In the genomic region with DNA sequence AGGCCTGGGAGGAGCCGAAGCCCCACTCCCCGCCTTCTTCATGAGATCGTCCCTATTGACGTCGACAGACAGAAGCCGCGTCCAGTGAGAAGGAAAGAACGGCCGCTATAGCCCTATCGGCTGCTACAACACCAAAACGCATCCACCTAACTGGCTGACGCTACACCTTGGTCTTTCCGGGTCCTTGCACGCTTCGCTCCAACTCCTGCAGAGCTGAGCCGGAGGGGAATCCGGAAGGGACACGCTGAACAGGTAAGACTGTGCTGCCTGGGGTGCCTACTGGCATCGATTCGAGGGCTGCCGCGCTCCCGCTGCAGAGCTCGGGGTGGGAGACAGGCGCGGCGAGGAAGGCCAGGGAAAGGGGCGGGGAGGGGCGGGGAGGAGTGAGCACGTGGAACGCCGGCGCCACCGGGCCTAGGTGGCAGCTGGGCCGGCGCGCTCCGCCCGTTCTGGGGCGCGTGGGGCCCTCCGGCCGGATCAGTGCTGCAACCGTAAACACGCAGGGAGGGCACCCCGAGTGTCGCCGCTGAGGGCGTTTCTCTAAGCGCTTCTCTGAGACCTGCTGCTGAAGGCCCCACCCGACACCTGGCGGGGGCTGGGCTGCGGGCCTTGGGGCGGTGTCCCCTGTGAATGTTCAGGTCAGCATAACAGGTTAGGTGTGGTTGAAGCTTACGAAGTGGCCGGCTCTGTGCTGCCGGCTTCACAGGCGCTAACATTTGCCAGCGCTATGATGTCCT, we compare ENCODE assay signal across 8 cellular contexts. TPM values are rescaled to one million over a fixed set of nuclear protein-coding genes. Genes with fewer than 3 reads are reported as not detected.
DNase-seq lines count a peak whose midpoint lies in the region; ATAC-seq, FAIRE-seq and TF ChIP-seq lines count a peak whose summit lies in the region.

A gene with protein sequence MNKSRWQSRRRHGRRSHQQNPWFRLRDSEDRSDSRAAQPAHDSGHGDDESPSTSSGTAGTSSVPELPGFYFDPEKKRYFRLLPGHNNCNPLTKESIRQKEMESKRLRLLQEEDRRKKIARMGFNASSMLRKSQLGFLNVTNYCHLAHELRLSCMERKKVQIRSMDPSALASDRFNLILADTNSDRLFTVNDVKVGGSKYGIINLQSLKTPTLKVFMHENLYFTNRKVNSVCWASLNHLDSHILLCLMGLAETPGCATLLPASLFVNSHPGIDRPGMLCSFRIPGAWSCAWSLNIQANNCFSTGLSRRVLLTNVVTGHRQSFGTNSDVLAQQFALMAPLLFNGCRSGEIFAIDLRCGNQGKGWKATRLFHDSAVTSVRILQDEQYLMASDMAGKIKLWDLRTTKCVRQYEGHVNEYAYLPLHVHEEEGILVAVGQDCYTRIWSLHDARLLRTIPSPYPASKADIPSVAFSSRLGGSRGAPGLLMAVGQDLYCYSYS (plus strand): TSS at position 173 of the 737 bp plus-strand sequence. CDS start 11,515 bp downstream, outside the sequence.

- no peaks in the 10 kb centered on the region for H3K9me3 ChIP-seq in IMR-90 (ENCODE audit: control insufficient read depth, insufficient read depth, low read length)
- no peaks in the 10 kb centered on the region for H3K9me3 ChIP-seq in OCI-LY7 (ENCODE audit: low read length)
- H3K9me3 ChIP-seq in endothelial cell of umbilical vein (replicated peaks; ENCODE audit: control insufficient read depth, insufficient read depth, low read length), result no peaks in the 10 kb centered on the region

- H3K14ac ChIP-seq in IMR-90 (replicated peaks; ENCODE audit: low read depth, low read length), result peak within 1 kb of the TSS; percentile 70; the same call in 1 of the 2 replicates

- peak within 1 kb of the TSS; percentile 31; the same call in 1 of the 2 replicates for H2AK5ac ChIP-seq in IMR-90 (ENCODE audit: low read depth, low read length)

- TF ChIP-seq CTCF in IMR-90 (conservative IDR thresholded peaks at IDR 0.05; ENCODE audit: low read depth, low read length) (no peak), OCI-LY7 (conservative IDR thresholded peaks at IDR 0.05; ENCODE audit: low read length) (no peak), endothelial cell of umbilical vein (IDR thresholded peaks at IDR 0.05; ENCODE audit: extremely low read depth in 1 of 2, insufficient read depth in 1 of 2, low read depth in 1 of 2, low read length in 2 of 2) (no peak)

- FAIRE-seq in endothelial cell of umbilical vein (lab: Jason Lieb, UNC), result peak; percentile 97

- H2BK120ac ChIP-seq in IMR-90 (ENCODE audit: low read depth, low read length), result peak within 1 kb of the TSS; percentile 67

- peak within 1 kb of the TSS; percentile 96 for H2AK9ac ChIP-seq in IMR-90 (replicated peaks; ENCODE audit: low read depth, low read length, poor library complexity)

- H3K79me1 ChIP-seq in IMR-90 (ENCODE audit: low read depth in 1 of 2, low read length in 2 of 2), result peaks cover 6 to 16% of the 10 kb centered on the region in 2 experiments; a peak in 2 of 4 replicates

- peak within 1 kb of the TSS; percentile 44 for H3K18ac ChIP-seq in IMR-90 (ENCODE audit: low read depth, low read length)

- H2BK20ac ChIP-seq in IMR-90 (ENCODE audit: low read depth, low read length), result peak within 1 kb of the TSS; percentile 22; the same call in 1 of the 2 replicates

- H3K9me1 ChIP-seq in IMR-90 (ENCODE audit: insufficient read depth, low read length) (no peaks in the 10 kb centered on the region; the same call in 1 of the 2 replicates), endothelial cell of umbilical vein (replicated peaks; ENCODE audit: control insufficient read depth, extremely low read depth, insufficient read depth, low read length) (no peaks in the 10 kb centered on the region)

- H3K4ac ChIP-seq in IMR-90 (ENCODE audit: low read depth, low read length), result peak within 1 kb of the TSS; percentile 71

- peak within 1 kb of the TSS; percentile 22 for H2BK5ac ChIP-seq in IMR-90 (ENCODE audit: low read depth, low read length, poor library complexity, severe bottlenecking)

- peak within 1 kb of the TSS; percentile 98 for H2AFZ ChIP-seq in IMR-90 (replicated peaks; ENCODE audit: low read length, poor library complexity)
- H2AFZ ChIP-seq in OCI-LY7 (ENCODE audit: low read length), result peak within 1 kb of the TSS; percentile 99
- H2AFZ ChIP-seq in endothelial cell of umbilical vein (ENCODE audit: low read depth, low read length), result peak within 1 kb of the TSS; percentile 95

- DNase-seq in DMS 273 treated with DMSO at 0.1 percent for 48 hours (lab: John Stamatoyannopoulos, UW) (peak; percentile 98), IMR-90 (peak; percentile 98), OCI-LY7 (ENCODE audit: low spot score) (peak; percentile 98), endothelial cell of umbilical vein (ENCODE audit: low read depth, low spot score) (peak; percentile 98), midbrain (lab: John Stamatoyannopoulos, UW) (peak; percentile 93)
- peak; percentile 91 for DNase-seq in activated CD8-positive, alpha-beta memory T cell treated with anti-CD3 and anti-CD28 coated beads, Interleukin-2, amount 50 U/mL, for 48 hours
- DNase-seq in stimulated activated CD8-positive, alpha-beta memory T cell treated with anti-CD3 and anti-CD28 coated beads, Interleukin-2, amount 100 ng/mL, for 48 hours (ENCODE audit: low read depth in 2 of 2), result peak; percentile 88 to 91

- H3K36me3 ChIP-seq in IMR-90 (ENCODE audit: control insufficient read depth, insufficient read depth, low read length), result no peaks in the 10 kb centered on the region
- H3K36me3 ChIP-seq in OCI-LY7 (ENCODE audit: insufficient read depth, low read length), result peaks cover 23% of the 10 kb centered on the region
- H3K36me3 ChIP-seq in endothelial cell of umbilical vein (ENCODE audit: control insufficient read depth in 2 of 2, extremely low read depth in 1 of 2, insufficient read depth in 2 of 2, low read length in 2 of 2), result no peaks in the 10 kb centered on the region

- H3K56ac ChIP-seq in IMR-90 (ENCODE audit: extremely low read depth, insufficient read depth, low read length), result peak within 1 kb of the TSS; percentile 18; the same call in 1 of the 2 replicates

- H4K8ac ChIP-seq in IMR-90 (ENCODE audit: low read depth in 2 of 2, low read length in 2 of 2), result peak within 1 kb of the TSS; percentile 89 to 90

- H3K23ac ChIP-seq in IMR-90 (ENCODE audit: low read depth, low read length), result peak within 1 kb of the TSS; percentile 57

- H4K20me1 ChIP-seq in IMR-90 (ENCODE audit: insufficient read depth, low read length) (no peaks in the 10 kb centered on the region), OCI-LY7 (ENCODE audit: insufficient read depth, low read length) (no peaks in the 10 kb centered on the region), endothelial cell of umbilical vein (replicated peaks; ENCODE audit: control insufficient read depth, extremely low read depth, insufficient read depth, low read length) (no peaks in the 10 kb centered on the region)

- peak within 1 kb of the TSS; percentile 70 for H4K91ac ChIP-seq in IMR-90 (ENCODE audit: insufficient read depth, low read depth, low read length)

- no peak; the same call in 1 of the 2 replicates for TF ChIP-seq POLR2A in IMR-90 (IDR thresholded peaks at IDR 0.05; ENCODE audit: low read depth, low read length)
- no peak for TF ChIP-seq POLR2A in endothelial cell of umbilical vein (IDR thresholded peaks at IDR 0.05; ENCODE audit: low read depth, low read length)

- H3K4me1 ChIP-seq in IMR-90 (ENCODE audit: control insufficient read depth, insufficient read depth, low read length) (no peaks in the 10 kb centered on the region), OCI-LY7 (ENCODE audit: insufficient read depth, low read length, poor library complexity, severe bottlenecking) (peaks cover 12% of the 10 kb centered on the region), endothelial cell of umbilical vein (ENCODE audit: control insufficient read depth, extremely low read depth, insufficient read depth, low read length) (peaks cover 10% of the 10 kb centered on the region)

- ATAC-seq in GM21529 (IDR thresholded peaks at IDR 0.05; ENCODE audit: unreplicated experiment), result peak; percentile 98
- ATAC-seq in IMR-90 (ENCODE audit: low read depth), result peak; percentile 99

- CTCF ChIA-PET in IMR-90 (lab: Yijun Ruan, JAX), result no interaction called here
- CTCF ChIA-PET in OCI-LY7 (lab: Charles Lee; ENCODE audit: unreplicated experiment), result interaction anchor here (0.5 kb wide), 1 partner anchor 36 kb away, joined by 3 read pairs; no protein-coding TSS in a partner anchor
- CTCF ChIA-PET in endothelial cell of umbilical vein (lab: Charles Lee), result interaction anchor here (1.2 to 5.2 kb wide), 3 partner anchors 21 to 412 kb away, joined by 3 to 31 read pairs (median 8); no protein-coding TSS in a partner anchor

- peak within 1 kb of the TSS; percentile 73; the same call in 2 of the 3 replicates for H2BK15ac ChIP-seq in IMR-90 (ENCODE audit: low read depth, low read length)

- BruUV-seq in IMR-90 (replicated peaks; lab: Mats Ljungman, UMichigan) (no TSS peak), OCI-LY7 (replicated peaks; lab: Mats Ljungman, UMichigan) (no TSS peak), endothelial cell of umbilical vein (replicated peaks; lab: Mats Ljungman, UMichigan) (no TSS peak)

- H3K27ac ChIP-seq in IMR-90 (ENCODE audit: insufficient read depth, low read length) (peak within 1 kb of the TSS; percentile 66), OCI-LY7 (ENCODE audit: low read depth, low read length, poor library complexity, severe bottlenecking) (peak within 1 kb of the TSS; percentile 40), endothelial cell of umbilical vein (ENCODE audit: insufficient read depth, low read depth, low read length) (peak within 1 kb of the TSS; percentile 71)

- H3K4me2 ChIP-seq in IMR-90 (ENCODE audit: low read depth, low read length) (peak within 1 kb of the TSS; percentile 97), OCI-LY7 (ENCODE audit: low read length) (peak within 1 kb of the TSS; percentile 74), endothelial cell of umbilical vein (ENCODE audit: insufficient read depth, low read length) (peak within 1 kb of the TSS; percentile 90)

- dilution Hi-C loops in IMR-90 (cut with HindIII; ENCODE audit: low sequenced_read_pairs, unreplicated experiment), result no loop called here
- dilution Hi-C loops in endothelial cell of umbilical vein (cut with MboI; ENCODE audit: extremely low pct_ligation_motif_present, low sequenced_read_pairs), result no loop called here

- POLR2A ChIA-PET in IMR-90 (lab: Charles Lee; ENCODE audit: unreplicated experiment) (no interaction called here), OCI-LY7 (lab: Charles Lee) (interaction anchor here (0.8 to 1.0 kb wide), 2 partner anchors 147 to 1236 kb away, joined by 3 read pairs; no protein-coding TSS in a partner anchor), endothelial cell of umbilical vein (lab: Charles Lee) (interaction anchor here (0.7 kb wide), 1 partner anchor 56 kb away, joined by 5 read pairs; no protein-coding TSS in a partner anchor)

- WGBS in IMR-90 (ENCODE audit: extremely low coverage in 2 of 2, insufficient read length in 1 of 2), 2 experiments, result 1% methylated on average over 18 of the region's 59 CpGs; no CpG with 5 or more reads in 1 of the 2 experiments

- H3K79me2 ChIP-seq in OCI-LY7 (ENCODE audit: insufficient read depth, low read depth, low read length) (peaks cover 44% of the 10 kb centered on the region), endothelial cell of umbilical vein (ENCODE audit: control insufficient read depth, insufficient read depth, low read length) (no peaks in the 10 kb centered on the region)

- in situ Hi-C loops in IMR-90 (cut with MboI; ENCODE audit: low sequenced_read_pairs), result no loop called here

- H3K9ac ChIP-seq in IMR-90 (ENCODE audit: low read depth, low read length) (peak within 1 kb of the TSS; percentile 78), endothelial cell of umbilical vein (replicated peaks; ENCODE audit: extremely low read depth, insufficient read depth, low read length) (peak within 1 kb of the TSS; percentile 62)

- intact Hi-C loops in IMR-90 (cut with micrococcal nuclease), result no loop called here
- intact Hi-C loops in OCI-LY7 (cut with micrococcal nuclease; ENCODE audit: unreplicated experiment), result no loop called here
- intact Hi-C loops in endothelial cell of umbilical vein (cut with micrococcal nuclease), result loop anchor here (1.0 kb wide), 1 partner anchor 32 kb away; a partner anchor contains a TSS

- no peaks in the 10 kb centered on the region for H3K27me3 ChIP-seq in IMR-90 (ENCODE audit: control insufficient read depth, insufficient read depth, low read length)
- no peaks in the 10 kb centered on the region for H3K27me3 ChIP-seq in endothelial cell of umbilical vein (ENCODE audit: control insufficient read depth in 2 of 2, insufficient read depth in 2 of 2, low read length in 2 of 2)

- H3K4me3 ChIP-seq in IMR-90 (ENCODE audit: insufficient read depth, low read depth, low read length), result peak within 1 kb of the TSS; percentile 83
- H3K4me3 ChIP-seq in OCI-LY7 (ENCODE audit: low read depth, low read length, poor library complexity, severe bottlenecking), result peak within 1 kb of the TSS; percentile 85
- H3K4me3 ChIP-seq in endothelial cell of umbilical vein (replicated peaks in 1 of 3; ENCODE audit: insufficient read depth in 1 of 3, low read depth in 1 of 3, low read length in 3 of 3), result peak within 1 kb of the TSS; percentile 67 to 89 (median 71)

- no peaks in the 10 kb centered on the region for H3K9me2 ChIP-seq in OCI-LY7 (ENCODE audit: insufficient read depth, low read length)

- H4K5ac ChIP-seq in IMR-90 (ENCODE audit: low read depth, low read length), result peak within 1 kb of the TSS; percentile 46

- no peak; the same call in 1 of the 2 replicates for TF ChIP-seq RAD21 in IMR-90 (IDR thresholded peaks at IDR 0.05; ENCODE audit: low read length)

RNA-seq across cellular contexts. Expression of the gene that starts here (rescaled TPM):
- total RNA-seq in IMR-90 (2012; rRNA removed) (24.7 and 29.4 TPM in 2 replicates), OCI-LY7 (2022) (45.9 and 48.8 TPM in 2 replicates), endothelial cell of umbilical vein (8.6 and 14.5 TPM in 2 replicates)
- polyA plus RNA-seq in IMR-90 (2012; rRNA removed) (22.8 and 28.8 TPM in 2 replicates), endothelial cell of umbilical vein (9.8 and 15.8 TPM in 2 replicates)
- 12.6 and 23.5 TPM in 2 replicates for polyA plus RNA-seq in IMR-90 (2012; cell fraction: cytosol; rRNA removed)
- 35.2 and 102 TPM in 2 replicates for polyA plus RNA-seq in IMR-90 (2012; cell fraction: nucleus; rRNA removed; ENCODE audit: low replicate concordance)
- total RNA-seq in OCI-LY7 (2014; rRNA removed; shearing (Covaris generic)), result 31.1 and 37.5 TPM in 2 replicates
- 9.0 and 13.1 TPM in 2 replicates for polyA plus RNA-seq in endothelial cell of umbilical vein (2011; cell fraction: cytosol; rRNA removed)
- polyA plus RNA-seq in endothelial cell of umbilical vein (2011; cell fraction: nucleus; rRNA removed), result 26.9 and 36.0 TPM in 2 replicates
- 17.1 and 20.7 TPM in 2 replicates for polyA plus RNA-seq in endothelial cell of umbilical vein (2012)
- 16.5 and 19.0 TPM in 2 replicates for polyA minus RNA-seq in endothelial cell of umbilical vein
- polyA minus RNA-seq in endothelial cell of umbilical vein (2011; cell fraction: cytosol; rRNA and poly(A)+ RNA removed), result 3.6 TPM
- polyA minus RNA-seq in endothelial cell of umbilical vein (2011; cell fraction: nucleus; rRNA and poly(A)+ RNA removed), result 13.3 and 18.0 TPM in 2 replicates

Comparison
In these comparisons a context has a peak if more than half of its experiments do, and no peak if none do; other contexts are left out.
1. Peak in every context shown above with its lines: DNase-seq, ATAC-seq, H3K4me3 ChIP-seq and H3K27ac ChIP-seq.